ENCODE assay signal across 18 cellular contexts in the genomic region with DNA sequence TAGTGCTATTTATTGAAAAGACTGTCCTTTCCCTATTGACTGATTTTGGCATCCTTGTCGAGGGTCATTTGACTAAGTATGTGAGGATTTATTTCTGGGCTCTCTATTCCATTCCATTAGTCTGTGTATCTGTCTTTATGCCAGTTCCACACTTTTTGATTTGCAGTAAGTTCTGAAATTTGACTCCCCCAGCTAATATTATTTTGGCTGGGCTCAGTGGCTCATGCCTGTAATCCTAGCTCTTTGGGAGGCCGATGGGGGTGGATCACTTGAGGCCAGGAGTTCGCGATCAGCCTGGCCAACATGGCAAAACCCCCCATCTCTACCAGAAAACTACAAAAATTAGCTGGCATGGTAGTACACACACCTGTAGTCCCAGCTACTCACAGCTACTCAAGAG. TPM values are rescaled to one million over a fixed set of nuclear protein-coding genes. Genes with fewer than 3 reads are reported as not detected.
DNase-seq lines count a peak whose midpoint lies in the region; ATAC-seq and TF ChIP-seq lines count a peak whose summit lies in the region.
"Had no signal": no experiment of that assay in that cellular context is flagged by ENCODE, and none has a peak within 500 bp of the region (broad histone marks: within the 10 kb centered on the region; RNA-seq: fewer than 3 reads in every experiment).

No MANE protein-coding gene starts in this region.

- TF ChIP-seq CTCF in AG09319 (IDR thresholded peaks at IDR 0.05; ENCODE audit: low read depth, low read length) (no peak), HEK293 (tag by site-specific recombination; IDR thresholded peaks at IDR 0.05) (no peak), fibroblast of the aortic adventitia (IDR thresholded peaks at IDR 0.05; ENCODE audit: insufficient read depth, low read length) (no peak), progenitor cell of endocrine pancreas (IDR thresholded peaks at IDR 0.05; ENCODE audit: unreplicated experiment) (no peak), GM13977 (IDR thresholded peaks at IDR 0.05; ENCODE audit: extremely low read depth, insufficient read depth, missing control alignments) (no peak)

- H3K4me1 Mint-ChIP-seq in progenitor cell of endocrine pancreas (ENCODE audit: low read depth), result no peaks in the 10 kb centered on the region

- no peak overlapping the region for H3K4me3 ChIP-seq in HEK293 (ENCODE audit: low read depth, low read length)
- H3K4me3 ChIP-seq in fibroblast of the aortic adventitia (ENCODE audit: low read depth, low read length), result no peak overlapping the region

- H3K36me3 ChIP-seq in HEK293 (ENCODE audit: control insufficient read depth in 2 of 2, insufficient read depth in 1 of 2, low read length in 2 of 2), result peaks cover 0 to 12% of the 10 kb centered on the region in 2 experiments

- H3K27me3 Mint-ChIP-seq in progenitor cell of endocrine pancreas, result no peaks in the 10 kb centered on the region
- H3K27me3 Mint-ChIP-seq: B cell; CD4-positive, CD25-positive, alpha-beta regulatory T cell had no signal

- DNase-seq in AG09319 (ENCODE audit: extremely low read depth, low read depth) (peak; percentile 7), fibroblast of the aortic adventitia (ENCODE audit: low read depth) (peak; percentile 34), progenitor cell of endocrine pancreas (ENCODE audit: low spot score, unreplicated experiment) (no peak), NCI-H1436 treated with DMSO at 0.1 percent for 48 hours (lab: John Stamatoyannopoulos, UW) (no peak), GM13977 (ENCODE audit: low spot score) (no peak)
- DNase-seq: Caco-2; CD4-positive, CD25-positive, alpha-beta regulatory T cell; EL; HFFc6; NCI-H146; NCI-H2081; NCI-H510A; NCI-H82; PC-3 had no signal

- no peak overlapping the region for H3K4me3 Mint-ChIP-seq in progenitor cell of endocrine pancreas (ENCODE audit: low read depth)
- H3K4me3 Mint-ChIP-seq: B cell; CD4-positive, CD25-positive, alpha-beta regulatory T cell; HFFc6 had no signal

- CTCF ChIA-PET in HEK293 (lab: Yijun Ruan, JAX), result interaction anchor here (0.6 to 1.2 kb wide), 3 partner anchors 31 to 764 kb away, joined by 3 to 4 read pairs (median 4); no protein-coding TSS in a partner anchor

- no peaks in the 10 kb centered on the region for H3K9me3 Mint-ChIP-seq in progenitor cell of endocrine pancreas (ENCODE audit: low read depth)
- H3K9me3 Mint-ChIP-seq: HFFc6 had no signal

- ATAC-seq in HG02763 (IDR thresholded peaks at IDR 0.05; ENCODE audit: unreplicated experiment), result no peak
- ATAC-seq: PC-3 had no signal

- H3K36me3 Mint-ChIP-seq in progenitor cell of endocrine pancreas (ENCODE audit: insufficient read depth), result peaks cover 9% of the 10 kb centered on the region

- peak overlapping the region; percentile 59 for H3K27ac Mint-ChIP-seq in progenitor cell of endocrine pancreas
- H3K27ac Mint-ChIP-seq: B cell, HFFc6 had no signal

- H3K9me3 ChIP-seq in HEK293 (ENCODE audit: control insufficient read depth, insufficient read depth, low read depth, low read length), result no peaks in the 10 kb centered on the region
- H3K9me3 ChIP-seq: Caco-2 had no signal

- H3K27ac ChIP-seq in HEK293 (ENCODE audit: extremely low read depth, low read depth, low read length), result no peak overlapping the region
- H3K27ac ChIP-seq: KMS-11 had no signal

- POLR2A ChIA-PET in HEK293 (lab: Yijun Ruan, JAX), result no interaction called here

- H3K4me1 ChIP-seq in HEK293 (ENCODE audit: control insufficient read depth, insufficient read depth, low read length), result peaks cover 7% of the 10 kb centered on the region
- H3K4me1 ChIP-seq: Caco-2 had no signal

- in situ Hi-C loops in GM13977 (cut with MboI; ENCODE audit: low pct_unique_long_range_greater_than_20kb, low sequenced_read_pairs, unreplicated experiment), result no loop called here

TF ChIP-seq in HEK293, 187 proteins besides CTCF, POLR2A, EP300 and RAD21:
- peak; percentile 55 for TF ChIP-seq ZBTB17 (tag by site-specific recombination; IDR thresholded peaks at IDR 0.05)
- TF ChIP-seq MZF1 (tag by site-specific recombination; IDR thresholded peaks at IDR 0.05; ENCODE audit: borderline replicate concordance), result no peak
- TF ChIP-seq, protein P1, sequence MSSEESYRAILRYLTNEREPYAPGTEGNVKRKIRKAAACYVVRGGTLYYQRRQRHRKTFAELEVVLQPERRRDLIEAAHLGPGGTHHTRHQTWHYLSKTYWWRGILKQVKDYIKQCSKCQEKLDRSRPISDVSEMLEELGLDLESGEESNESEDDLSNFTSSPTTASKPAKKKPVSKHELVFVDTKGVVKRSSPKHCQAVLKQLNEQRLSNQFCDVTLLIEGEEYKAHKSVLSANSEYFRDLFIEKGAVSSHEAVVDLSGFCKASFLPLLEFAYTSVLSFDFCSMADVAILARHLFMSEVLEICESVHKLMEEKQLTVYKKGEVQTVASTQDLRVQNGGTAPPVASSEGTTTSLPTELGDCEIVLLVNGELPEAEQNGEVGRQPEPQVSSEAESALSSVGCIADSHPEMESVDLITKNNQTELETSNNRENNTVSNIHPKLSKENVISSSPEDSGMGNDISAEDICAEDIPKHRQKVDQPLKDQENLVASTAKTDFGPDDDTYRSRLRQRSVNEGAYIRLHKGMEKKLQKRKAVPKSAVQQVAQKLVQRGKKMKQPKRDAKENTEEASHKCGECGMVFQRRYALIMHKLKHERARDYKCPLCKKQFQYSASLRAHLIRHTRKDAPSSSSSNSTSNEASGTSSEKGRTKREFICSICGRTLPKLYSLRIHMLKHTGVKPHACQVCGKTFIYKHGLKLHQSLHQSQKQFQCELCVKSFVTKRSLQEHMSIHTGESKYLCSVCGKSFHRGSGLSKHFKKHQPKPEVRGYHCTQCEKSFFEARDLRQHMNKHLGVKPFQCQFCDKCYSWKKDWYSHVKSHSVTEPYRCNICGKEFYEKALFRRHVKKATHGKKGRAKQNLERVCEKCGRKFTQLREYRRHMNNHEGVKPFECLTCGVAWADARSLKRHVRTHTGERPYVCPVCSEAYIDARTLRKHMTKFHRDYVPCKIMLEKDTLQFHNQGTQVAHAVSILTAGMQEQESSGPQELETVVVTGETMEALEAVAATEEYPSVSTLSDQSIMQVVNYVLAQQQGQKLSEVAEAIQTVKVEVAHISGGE (tag by site-specific recombination; conservative IDR thresholded peaks at IDR 0.05; ENCODE audit: low read depth), result no peak
- TF ChIP-seq, protein P2, sequence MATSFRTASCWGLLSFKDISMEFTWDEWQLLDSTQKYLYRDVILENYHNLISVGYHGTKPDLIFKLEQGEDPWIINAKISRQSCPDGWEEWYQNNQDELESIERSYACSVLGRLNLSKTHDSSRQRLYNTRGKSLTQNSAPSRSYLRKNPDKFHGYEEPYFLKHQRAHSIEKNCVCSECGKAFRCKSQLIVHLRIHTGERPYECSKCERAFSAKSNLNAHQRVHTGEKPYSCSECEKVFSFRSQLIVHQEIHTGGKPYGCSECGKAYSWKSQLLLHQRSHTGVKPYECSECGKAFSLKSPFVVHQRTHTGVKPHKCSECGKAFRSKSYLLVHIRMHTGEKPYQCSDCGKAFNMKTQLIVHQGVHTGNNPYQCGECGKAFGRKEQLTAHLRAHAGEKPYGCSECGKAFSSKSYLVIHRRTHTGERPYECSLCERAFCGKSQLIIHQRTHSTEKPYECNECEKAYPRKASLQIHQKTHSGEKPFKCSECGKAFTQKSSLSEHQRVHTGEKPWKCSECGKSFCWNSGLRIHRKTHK (tag by site-specific recombination; IDR thresholded peaks at IDR 0.05), result no peak
- 0 out of 2 replicates have a peak, but pooled peaks have one; percentile 8 for TF ChIP-seq GLIS1 (tag by site-specific recombination; IDR thresholded peaks at IDR 0.05)
- no peak for TF ChIP-seq ZNF391 (tag by site-specific recombination; IDR thresholded peaks at IDR 0.05; ENCODE audit: borderline replicate concordance, low read depth)

RNA-seq across cellular contexts. Expression of a gene that starts 46.8 kb away (rescaled TPM):
- total RNA-seq in fibroblast of the aortic adventitia (ENCODE audit: low replicate concordance), result 0.57 and 2.4 TPM in 2 replicates
- 10.4 and 12.1 TPM in 2 replicates for total RNA-seq in progenitor cell of endocrine pancreas
- total RNA-seq: HFFc6 had no signal

Comparison
In these comparisons a context has a peak if more than half of its experiments do, and no peak if none do; other contexts are left out.
1. DNase-seq: peak in AG09319 (single experiment) and fibroblast of the aortic adventitia (single experiment); none in progenitor cell of endocrine pancreas (single experiment), NCI-H1436 treated with DMSO at 0.1 percent for 48 hours (single experiment) and GM13977 (single experiment).